In genomic region chr13:49450105-49450819, GRCh38 we compare ENCODE assay signal across 1 cellular context.
TF ChIP-seq lines count a peak whose summit lies in the region.

No MANE protein-coding gene starts in this region.

TF ChIP-seq in IMR-90, 13 proteins besides CTCF, POLR2A, EP300 and RAD21:
- TF ChIP-seq CHD1 (IDR thresholded peaks at IDR 0.05; ENCODE audit: low read depth, low read length) (no peak), USF2 (IDR thresholded peaks at IDR 0.05; ENCODE audit: low read depth, low read length) (no peak), CEBPB (IDR thresholded peaks at IDR 0.05; ENCODE audit: low read depth, low read length) (no peak), RCOR1 (IDR thresholded peaks at IDR 0.05; ENCODE audit: insufficient replicate concordance, low read length) (no peak), ELK1 (IDR thresholded peaks at IDR 0.05; ENCODE audit: borderline replicate concordance, low read depth, low read length) (no peak), FOS (IDR thresholded peaks at IDR 0.05; ENCODE audit: low read depth, low read length) (no peak), MAZ (IDR thresholded peaks at IDR 0.05; ENCODE audit: borderline replicate concordance, low read depth, low read length) (no peak), MAFK (IDR thresholded peaks at IDR 0.05; ENCODE audit: low read depth, low read length) (no peak), BHLHE40 (IDR thresholded peaks at IDR 0.05; ENCODE audit: low read depth, low read length) (no peak), SMC3 (IDR thresholded peaks at IDR 0.05; ENCODE audit: low read depth, low read length) (no peak)
